Comparison of ENCODE assay signal across 8 cellular contexts in the genomic region with DNA sequence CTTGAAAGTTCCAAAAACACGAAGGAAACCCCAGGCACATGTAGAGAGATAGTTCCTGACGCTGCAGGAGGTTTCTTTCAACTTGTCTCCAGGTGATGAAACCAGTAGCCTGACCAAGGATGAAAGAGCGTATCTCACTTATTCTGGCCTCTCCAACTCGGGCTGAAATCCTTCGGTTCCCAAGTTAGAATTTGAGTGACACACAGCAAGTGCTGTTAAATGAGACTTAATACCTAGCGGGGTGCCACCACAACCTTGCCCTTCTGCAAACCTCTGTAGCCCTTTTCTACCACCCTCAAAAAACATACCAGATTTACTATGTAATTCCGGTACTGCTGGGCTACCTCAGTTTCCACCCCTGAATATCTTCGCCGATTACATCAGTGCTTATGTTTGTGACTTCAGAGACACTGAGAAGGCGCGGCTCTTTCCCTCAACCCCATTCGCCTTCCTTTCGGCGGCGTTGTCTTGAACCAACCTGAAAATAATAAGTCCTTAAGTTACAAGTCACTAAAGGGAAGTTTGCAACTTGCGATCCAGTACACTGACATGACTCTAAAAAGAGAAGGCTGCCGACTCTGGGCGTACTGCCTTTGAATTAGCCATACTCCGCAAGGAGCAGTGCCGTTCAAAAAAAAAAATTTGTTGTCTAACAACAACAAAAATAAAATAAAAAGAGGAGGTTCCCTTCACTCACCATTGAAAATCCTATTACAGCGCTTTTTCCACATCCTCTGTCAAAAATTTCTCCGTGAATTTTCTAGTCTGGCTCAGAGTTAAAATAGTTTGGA.
DNase-seq lines count a peak whose midpoint lies in the region; FAIRE-seq and TF ChIP-seq lines count a peak whose summit lies in the region.

No MANE protein-coding gene starts in this region.

- no peak for DNase-seq in activated naive CD4-positive, alpha-beta T cell treated with anti-CD3 and anti-CD28 coated beads, Interleukin-2, amount 50 U/mL, for 16 hours
- DNase-seq in RPMI8226 (peak; percentile 55), erythroblast (lab: John Stamatoyannopoulos, UW) (peak; percentile 30 to 65), HCEC 1CT (no peak), epidermal melanocyte (ENCODE audit: insufficient read length, low spot score) (no peak), kidney (no peak)

- no peaks in the 10 kb centered on the region for H3K36me3 ChIP-seq in subcutaneous abdominal adipose tissue (ENCODE audit: control insufficient read depth in 5 of 5, insufficient read depth in 5 of 5, low read length in 5 of 5)
- no peaks in the 10 kb centered on the region for H3K36me3 ChIP-seq in kidney (ENCODE audit: control insufficient read depth in 1 of 2, insufficient read depth in 2 of 2, low read length in 2 of 2)

- no peak for TF ChIP-seq POLR2A in erythroblast (IDR thresholded peaks at IDR 0.05; ENCODE audit: low read length)

- intact Hi-C loops in kidney (cut with DNase I) = no loop called here

- TF ChIP-seq CTCF in kidney (IDR thresholded peaks at IDR 0.05; ENCODE audit: borderline replicate concordance, extremely low read depth, insufficient read depth) = no peak

- H3K27me3 Mint-ChIP-seq in activated naive CD4-positive, alpha-beta T cell treated with anti-CD3 and anti-CD28 coated beads, Interleukin-2, amount 50 U/mL, for 24 hours = peaks cover 74% of the 10 kb centered on the region

- H3K4me1 ChIP-seq in subcutaneous abdominal adipose tissue (ENCODE audit: control insufficient read depth in 5 of 5, insufficient read depth in 5 of 5, low read length in 5 of 5) (peaks cover 0 to 50% (median 36%) of the 10 kb centered on the region in 5 donors), kidney (ENCODE audit: control insufficient read depth in 1 of 2, insufficient read depth in 1 of 2, low read depth in 1 of 2, low read length in 2 of 2) (no peaks in the 10 kb centered on the region)

- peak overlapping the region; percentile 36 for H3K4me3 Mint-ChIP-seq in activated naive CD4-positive, alpha-beta T cell treated with anti-CD3 and anti-CD28 coated beads, Interleukin-2, amount 50 U/mL, for 24 hours

- FAIRE-seq in kidney (lab: Jason Lieb, UNC) = no peak

- H3K27ac Mint-ChIP-seq in activated naive CD4-positive, alpha-beta T cell treated with anti-CD3 and anti-CD28 coated beads, Interleukin-2, amount 50 U/mL, for 24 hours = peak overlapping the region; percentile 85

- H3K27me3 ChIP-seq in subcutaneous abdominal adipose tissue (ENCODE audit: control insufficient read depth in 5 of 5, insufficient read depth in 4 of 5, low read length in 5 of 5) = peaks cover 0 to 34% (median 18%) of the 10 kb centered on the region in 5 donors

- peaks cover 12% of the 10 kb centered on the region for H3K36me3 Mint-ChIP-seq in activated naive CD4-positive, alpha-beta T cell treated with anti-CD3 and anti-CD28 coated beads, Interleukin-2, amount 50 U/mL, for 24 hours

- peaks cover 25% of the 10 kb centered on the region for H3K4me1 Mint-ChIP-seq in activated naive CD4-positive, alpha-beta T cell treated with anti-CD3 and anti-CD28 coated beads, Interleukin-2, amount 50 U/mL, for 24 hours

- H3K27ac ChIP-seq in subcutaneous abdominal adipose tissue (ENCODE audit: low read depth, low read length) (no peak overlapping the region), kidney (ENCODE audit: low read depth in 2 of 2, low read length in 2 of 2) (no peak overlapping the region)

- H3K4me3 ChIP-seq in subcutaneous abdominal adipose tissue (ENCODE audit: low read depth in 1 of 5, low read length in 5 of 5) (peak overlapping the region; percentile 4 to 52 (median 43)), kidney (ENCODE audit: low read length in 2 of 2) (no peak overlapping the region)

- H3K9me3 ChIP-seq in subcutaneous abdominal adipose tissue (ENCODE audit: control insufficient read depth in 5 of 5, low read length in 5 of 5) (no peaks in the 10 kb centered on the region), kidney (ENCODE audit: control insufficient read depth in 1 of 2, low read length in 2 of 2) (no peaks in the 10 kb centered on the region)

- H3K9ac ChIP-seq in subcutaneous abdominal adipose tissue (ENCODE audit: low read length in 5 of 5) = no peak overlapping the region
- H3K9ac ChIP-seq in kidney (ENCODE audit: low read length in 2 of 2) = no peak overlapping the region

- H3K9me3 Mint-ChIP-seq in activated naive CD4-positive, alpha-beta T cell treated with anti-CD3 and anti-CD28 coated beads, Interleukin-2, amount 50 U/mL, for 24 hours = peaks cover 26% of the 10 kb centered on the region

Comparison
In these comparisons a context has a peak if more than half of its experiments do, and no peak if none do; other contexts are left out.
1. DNase-seq: peak in RPMI8226 (single experiment) and erythroblast (2 of 2); none in activated naive CD4-positive, alpha-beta T cell treated with anti-CD3 and anti-CD28 coated beads, Interleukin-2, amount 50 U/mL, for 16 hours (single experiment), HCEC 1CT (single experiment), epidermal melanocyte (single experiment) and kidney (single experiment).
2. H3K4me3 ChIP-seq: peak in subcutaneous abdominal adipose tissue (5 of 5); none in kidney (0 of 2).